ENCODE assay signal across 18 cellular contexts in the genomic region with DNA sequence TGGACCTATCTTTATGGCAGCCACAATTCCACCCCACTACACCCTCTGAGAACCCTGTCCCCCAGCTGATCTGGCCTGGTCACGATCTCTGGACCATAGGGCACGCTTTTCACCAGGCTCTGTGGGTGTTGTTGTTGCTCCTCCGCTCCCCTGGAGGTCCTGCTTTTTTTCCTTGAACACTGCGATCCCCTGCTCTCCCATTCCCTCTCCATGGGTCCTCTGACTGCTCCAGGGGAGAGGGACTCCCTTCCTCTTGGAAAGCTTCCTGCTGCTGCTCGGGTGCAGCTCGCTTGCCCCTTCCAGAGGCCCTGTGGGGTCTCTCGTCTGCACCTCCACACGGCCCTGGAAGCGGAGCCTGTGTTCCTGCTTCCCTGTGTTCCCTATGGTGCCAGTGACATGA.
"Had no signal": no experiment of that assay in that cellular context is flagged by ENCODE, and none has a peak within 500 bp of the region (broad histone marks: within the 10 kb centered on the region; RNA-seq: fewer than 3 reads in every experiment).

No MANE protein-coding gene starts in this region.

- H3K9me3 ChIP-seq: upper lobe of right lung had no signal

- H3K27ac Mint-ChIP-seq: activated CD4-positive, alpha-beta memory T cell treated with anti-CD3 and anti-CD28 coated beads, Interleukin-2, amount 10 ng/mL, durations not matched to agents 7 days and 5 days; activated naive CD4-positive, alpha-beta T cell treated with anti-CD3 and anti-CD28 coated beads for 36 hours; activated T-cell treated with anti-CD3 and anti-CD28 coated beads, Interleukin-2, amount 50 U/mL, for 24 hours; nephron progenitor cell had no signal

- H3K9me3 Mint-ChIP-seq: activated CD4-positive, alpha-beta memory T cell treated with anti-CD3 and anti-CD28 coated beads, Interleukin-2, amount 10 ng/mL, durations not matched to agents 7 days and 5 days; activated naive CD4-positive, alpha-beta T cell treated with anti-CD3 and anti-CD28 coated beads for 36 hours; activated T-cell treated with anti-CD3 and anti-CD28 coated beads, Interleukin-2, amount 50 U/mL, for 24 hours; nephron progenitor cell had no signal

- H3K36me3 ChIP-seq: upper lobe of right lung had no signal

- H3K4me1 ChIP-seq: upper lobe of right lung had no signal

- H3K27ac ChIP-seq: upper lobe of right lung had no signal

- H3K4me3 ChIP-seq: skin epidermis, upper lobe of right lung had no signal

- DNase-seq: activated CD4-positive, alpha-beta memory T cell treated with anti-CD3 and anti-CD28 coated beads, Interleukin-2, amount 10 ng/mL, durations not matched to agents 7 days and 5 days; activated CD4-positive, alpha-beta T cell treated with anti-CD3 and anti-CD28 coated beads for 48 hours; activated CD4-positive, CD25-positive, alpha-beta regulatory T cell; activated naive CD4-positive, alpha-beta T cell treated with anti-CD3 and anti-CD28 coated beads for 36 hours; activated T-cell treated with anti-CD3 and anti-CD28 coated beads, Interleukin-2, amount 50 U/mL, for 24 hours; anterior cingulate cortex; effector memory CD4-positive, alpha-beta T cell; foreskin melanocyte; hypothalamus; islet precursor cell; mammary epithelial cell; midbrain; nephron progenitor cell; stimulated activated CD4-positive, alpha-beta T cell treated with anti-CD3 and anti-CD28 coated beads, Interleukin-15, amount 100 ng/mL, for 24 hours; stimulated activated CD4-positive, alpha-beta T cell treated with anti-CD3 and anti-CD28 coated beads, Interleukin-2, amount 100 ng/mL, for 48 hours; stimulated activated naive CD4-positive, alpha-beta T cell; upper lobe of right lung had no signal

- H3K27me3 Mint-ChIP-seq: activated CD4-positive, alpha-beta memory T cell treated with anti-CD3 and anti-CD28 coated beads, Interleukin-2, amount 10 ng/mL, durations not matched to agents 7 days and 5 days; activated T-cell treated with anti-CD3 and anti-CD28 coated beads, Interleukin-2, amount 50 U/mL, for 24 hours had no signal

- H3K4me3 Mint-ChIP-seq: activated CD4-positive, alpha-beta memory T cell treated with anti-CD3 and anti-CD28 coated beads, Interleukin-2, amount 10 ng/mL, durations not matched to agents 7 days and 5 days; activated naive CD4-positive, alpha-beta T cell treated with anti-CD3 and anti-CD28 coated beads for 36 hours; activated T-cell treated with anti-CD3 and anti-CD28 coated beads, Interleukin-2, amount 50 U/mL, for 24 hours; nephron progenitor cell had no signal

- H3K27me3 ChIP-seq: upper lobe of right lung had no signal

- ATAC-seq: upper lobe of right lung had no signal
